1 cellular context compared by ENCODE assay signal in the genomic region with DNA sequence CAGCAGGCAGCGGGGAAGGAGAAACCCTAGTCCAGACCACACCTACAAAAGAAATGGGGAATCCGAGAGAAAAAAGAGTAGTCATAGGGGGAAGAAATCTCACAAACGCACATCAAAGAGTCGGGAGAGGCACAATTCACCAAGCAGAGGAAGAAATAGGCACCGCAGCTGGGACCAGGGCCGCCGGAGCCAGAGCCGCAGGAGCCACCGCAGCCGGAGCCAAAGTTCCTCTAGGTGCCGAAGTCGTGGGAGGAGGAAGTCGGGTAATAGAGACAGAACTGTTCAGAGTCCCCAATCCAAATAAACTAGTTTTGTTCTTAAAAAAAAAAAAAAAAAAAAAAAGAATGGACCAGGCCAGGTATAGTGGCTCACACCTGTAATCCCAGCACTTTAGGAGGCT.
TF ChIP-seq lines count a peak whose summit lies in the region.

No MANE protein-coding gene starts in this region.

TF ChIP-seq in GM23338, 12 proteins besides CTCF, POLR2A, EP300 and RAD21 (continued from another document):
- no peak for TF ChIP-seq STAT1 (IDR thresholded peaks at IDR 0.05; ENCODE audit: unreplicated experiment)
- TF ChIP-seq, protein P1, sequence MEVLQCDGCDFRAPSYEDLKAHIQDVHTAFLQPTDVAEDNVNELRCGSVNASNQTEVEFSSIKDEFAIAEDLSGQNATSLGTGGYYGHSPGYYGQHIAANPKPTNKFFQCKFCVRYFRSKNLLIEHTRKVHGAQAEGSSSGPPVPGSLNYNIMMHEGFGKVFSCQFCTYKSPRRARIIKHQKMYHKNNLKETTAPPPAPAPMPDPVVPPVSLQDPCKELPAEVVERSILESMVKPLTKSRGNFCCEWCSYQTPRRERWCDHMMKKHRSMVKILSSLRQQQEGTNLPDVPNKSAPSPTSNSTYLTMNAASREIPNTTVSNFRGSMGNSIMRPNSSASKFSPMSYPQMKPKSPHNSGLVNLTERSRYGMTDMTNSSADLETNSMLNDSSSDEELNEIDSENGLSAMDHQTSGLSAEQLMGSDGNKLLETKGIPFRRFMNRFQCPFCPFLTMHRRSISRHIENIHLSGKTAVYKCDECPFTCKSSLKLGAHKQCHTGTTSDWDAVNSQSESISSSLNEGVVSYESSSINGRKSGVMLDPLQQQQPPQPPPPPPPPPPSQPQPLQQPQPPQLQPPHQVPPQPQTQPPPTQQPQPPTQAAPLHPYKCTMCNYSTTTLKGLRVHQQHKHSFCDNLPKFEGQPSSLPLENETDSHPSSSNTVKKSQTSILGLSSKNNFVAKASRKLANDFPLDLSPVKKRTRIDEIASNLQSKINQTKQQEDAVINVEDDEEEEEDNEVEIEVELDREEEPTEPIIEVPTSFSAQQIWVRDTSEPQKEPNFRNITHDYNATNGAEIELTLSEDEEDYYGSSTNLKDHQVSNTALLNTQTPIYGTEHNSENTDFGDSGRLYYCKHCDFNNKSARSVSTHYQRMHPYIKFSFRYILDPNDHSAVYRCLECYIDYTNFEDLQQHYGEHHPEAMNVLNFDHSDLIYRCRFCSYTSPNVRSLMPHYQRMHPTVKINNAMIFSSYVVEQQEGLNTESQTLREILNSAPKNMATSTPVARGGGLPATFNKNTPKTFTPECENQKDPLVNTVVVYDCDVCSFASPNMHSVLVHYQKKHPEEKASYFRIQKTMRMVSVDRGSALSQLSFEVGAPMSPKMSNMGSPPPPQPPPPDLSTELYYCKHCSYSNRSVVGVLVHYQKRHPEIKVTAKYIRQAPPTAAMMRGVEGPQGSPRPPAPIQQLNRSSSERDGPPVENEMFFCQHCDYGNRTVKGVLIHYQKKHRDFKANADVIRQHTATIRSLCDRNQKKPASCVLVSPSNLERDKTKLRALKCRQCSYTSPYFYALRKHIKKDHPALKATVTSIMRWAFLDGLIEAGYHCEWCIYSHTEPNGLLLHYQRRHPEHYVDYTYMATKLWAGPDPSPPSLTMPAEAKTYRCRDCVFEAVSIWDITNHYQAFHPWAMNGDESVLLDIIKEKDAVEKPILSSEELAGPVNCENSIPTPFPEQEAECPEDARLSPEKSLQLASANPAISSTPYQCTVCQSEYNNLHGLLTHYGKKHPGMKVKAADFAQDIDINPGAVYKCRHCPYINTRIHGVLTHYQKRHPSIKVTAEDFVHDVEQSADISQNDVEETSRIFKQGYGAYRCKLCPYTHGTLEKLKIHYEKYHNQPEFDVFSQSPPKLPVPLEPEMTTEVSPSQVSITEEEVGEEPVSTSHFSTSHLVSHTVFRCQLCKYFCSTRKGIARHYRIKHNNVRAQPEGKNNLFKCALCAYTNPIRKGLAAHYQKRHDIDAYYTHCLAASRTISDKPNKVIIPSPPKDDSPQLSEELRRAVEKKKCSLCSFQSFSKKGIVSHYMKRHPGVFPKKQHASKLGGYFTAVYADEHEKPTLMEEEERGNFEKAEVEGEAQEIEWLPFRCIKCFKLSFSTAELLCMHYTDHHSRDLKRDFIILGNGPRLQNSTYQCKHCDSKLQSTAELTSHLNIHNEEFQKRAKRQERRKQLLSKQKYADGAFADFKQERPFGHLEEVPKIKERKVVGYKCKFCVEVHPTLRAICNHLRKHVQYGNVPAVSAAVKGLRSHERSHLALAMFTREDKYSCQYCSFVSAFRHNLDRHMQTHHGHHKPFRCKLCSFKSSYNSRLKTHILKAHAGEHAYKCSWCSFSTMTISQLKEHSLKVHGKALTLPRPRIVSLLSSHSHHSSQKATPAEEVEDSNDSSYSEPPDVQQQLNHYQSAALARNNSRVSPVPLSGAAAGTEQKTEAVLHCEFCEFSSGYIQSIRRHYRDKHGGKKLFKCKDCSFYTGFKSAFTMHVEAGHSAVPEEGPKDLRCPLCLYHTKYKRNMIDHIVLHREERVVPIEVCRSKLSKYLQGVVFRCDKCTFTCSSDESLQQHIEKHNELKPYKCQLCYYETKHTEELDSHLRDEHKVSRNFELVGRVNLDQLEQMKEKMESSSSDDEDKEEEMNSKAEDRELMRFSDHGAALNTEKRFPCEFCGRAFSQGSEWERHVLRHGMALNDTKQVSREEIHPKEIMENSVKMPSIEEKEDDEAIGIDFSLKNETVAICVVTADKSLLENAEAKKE (CRISPR knock-in tag; IDR thresholded peaks at IDR 0.05) = no peak
